In the genomic region with DNA sequence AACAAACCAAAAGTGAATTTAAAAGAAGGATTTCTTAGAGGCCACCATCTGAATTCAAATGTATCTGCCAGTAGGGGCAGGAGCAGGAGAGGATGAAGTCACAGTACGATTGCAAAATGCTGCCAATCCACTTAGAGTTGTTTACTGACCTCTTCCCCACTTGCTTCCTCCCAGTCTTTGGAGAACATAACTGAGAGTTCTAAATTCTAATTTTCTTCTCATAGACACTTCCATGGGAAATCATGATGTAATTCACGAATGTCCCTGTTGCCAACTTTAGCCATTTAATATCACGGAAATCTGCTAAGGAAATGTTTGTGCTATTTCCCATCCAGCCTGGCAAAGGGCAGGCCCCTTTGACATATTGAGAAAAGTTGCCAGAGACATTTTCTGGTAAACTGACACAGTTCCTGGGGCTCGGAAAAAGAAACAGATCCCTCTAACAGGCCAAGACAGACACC, we compare ENCODE assay signal across 8 cellular contexts. TPM values are rescaled to one million over a fixed set of nuclear protein-coding genes. Genes with fewer than 3 reads are reported as not detected.
DNase-seq lines count a peak whose midpoint lies in the region; ATAC-seq and TF ChIP-seq lines count a peak whose summit lies in the region.

No MANE protein-coding gene starts in this region.

- H3K27ac Mint-ChIP-seq in naive thymus-derived CD8-positive, alpha-beta T cell, result no peak overlapping the region

- TF ChIP-seq CTCF in heart left ventricle (IDR thresholded peaks at IDR 0.05), result peak in 7 of 12 donors; percentile 12 to 52 (median 34)

- H3K36me3 ChIP-seq in GM23248 (ENCODE audit: low read depth) (no peaks in the 10 kb centered on the region), heart left ventricle (no peaks in the 10 kb centered on the region)

- H3F3A ChIP-seq in GM23248 (ENCODE audit: insufficient read depth), result 0 out of 2 replicates have a peak, but pooled peaks cover 5% of the 10 kb centered on the region

- H3K9me3 Mint-ChIP-seq in naive thymus-derived CD8-positive, alpha-beta T cell, result peaks cover 0 to 4% (median 0%) of the 10 kb centered on the region in 9 donors

- in situ Hi-C loops in GM23248 (cut with MboI), result no loop called here

- TF ChIP-seq POLR2A in heart left ventricle (IDR thresholded peaks at IDR 0.05), result no peak

- intact Hi-C loops in heart left ventricle (cut with DNase I), result no loop called here

- H3K36me3 Mint-ChIP-seq in naive thymus-derived CD8-positive, alpha-beta T cell, result no peaks in the 10 kb centered on the region

- POLR2A ChIA-PET in naive thymus-derived CD8-positive, alpha-beta T cell (lab: Charles Lee), result no interaction called here

- H3K27me3 Mint-ChIP-seq in naive thymus-derived CD8-positive, alpha-beta T cell, result peaks cover 0 to 3% (median 0%) of the 10 kb centered on the region in 5 donors

- no peaks in the 10 kb centered on the region for H3K4me1 ChIP-seq in GM23248 (ENCODE audit: insufficient read depth)
- peaks cover 0 to 39% (median 14%) of the 10 kb centered on the region in 12 donors for H3K4me1 ChIP-seq in heart left ventricle

- H4K20me1 ChIP-seq in GM23248 (ENCODE audit: insufficient read depth), result no peaks in the 10 kb centered on the region

- peak; percentile 71 for DNase-seq in GM23248
- peak; percentile 83 for DNase-seq in SKM-1 treated with dmso at 0.1 percent for 144 hours (lab: John Stamatoyannopoulos, UW; ENCODE audit: unreplicated experiment)
- DNase-seq in heart left ventricle, result peak in 4 of 5 donors; percentile 25 to 37 (median 32)
- peak; percentile 72 for DNase-seq in skeletal muscle cell (ENCODE audit: low read depth)
- no peak for DNase-seq in naive thymus-derived CD8-positive, alpha-beta T cell
- DNase-seq in activated naive CD4-positive, alpha-beta T cell (lab: John Stamatoyannopoulos, UW), result no peak

- H3K9me3 ChIP-seq in GM23248 (ENCODE audit: low read depth), result no peaks in the 10 kb centered on the region
- H3K9me3 ChIP-seq in heart left ventricle, result peaks cover 0 to 7% (median 0%) of the 10 kb centered on the region in 12 donors

- H3K9me2 ChIP-seq in GM23248 (ENCODE audit: insufficient read depth), result no peaks in the 10 kb centered on the region

- no peaks in the 10 kb centered on the region for H3K79me2 ChIP-seq in GM23248 (ENCODE audit: insufficient read depth)

- peaks cover 0 to 14% (median 0%) of the 10 kb centered on the region in 4 donors for H3K4me1 Mint-ChIP-seq in naive thymus-derived CD8-positive, alpha-beta T cell

- ATAC-seq in heart left ventricle, result peak; percentile 87 to 96 (median 92)
- ATAC-seq in GM19395 (IDR thresholded peaks at IDR 0.05; ENCODE audit: unreplicated experiment), result no peak
- ATAC-seq in naive thymus-derived CD8-positive, alpha-beta T cell, result no peak
- ATAC-seq in GM21723 (IDR thresholded peaks at IDR 0.05; ENCODE audit: unreplicated experiment), result no peak

- 9 to 14% methylated on average over 4 of the region's 4 CpGs for WGBS in GM23248 (ENCODE audit: low coverage in 1 of 2, low lambda C conversion rate in 2 of 2, missing lambda C conversion rate in 2 of 2), 2 experiments
- WGBS in heart left ventricle, 4 donors, result 14 to 40% (median 28%) methylated on average over 4 of the region's 4 CpGs

- H2AFZ ChIP-seq in GM23248, result peak overlapping the region; percentile 62

- no peak overlapping the region for H3K4me3 Mint-ChIP-seq in naive thymus-derived CD8-positive, alpha-beta T cell

- H3K27ac ChIP-seq in GM23248, result no peak overlapping the region
- peak overlapping the region; percentile 7 to 75 (median 58) for H3K27ac ChIP-seq in heart left ventricle

- H3K4me2 ChIP-seq in GM23248 (ENCODE audit: unreplicated experiment), result no peak overlapping the region

- no peaks in the 10 kb centered on the region for H3K27me3 ChIP-seq in GM23248 (replicated peaks; ENCODE audit: insufficient read depth)
- H3K27me3 ChIP-seq in heart left ventricle, result no peaks in the 10 kb centered on the region

- H3K4me3 ChIP-seq in GM23248 (no peak overlapping the region), heart left ventricle (no peak overlapping the region), skeletal muscle cell (ENCODE audit: low read depth, low read length) (no peak overlapping the region)

- H3K9ac ChIP-seq in GM23248, result no peak overlapping the region

RNA-seq across cellular contexts. Expression of a gene that starts 33.6 kb away (rescaled TPM):
- total RNA-seq in GM23248 (2014; rRNA removed; shearing (Covaris generic)), result 12.6 and 15.3 TPM in 2 replicates
- 4.7 and 5.1 TPM in 2 replicates for polyA plus RNA-seq in GM23248 (2016; fragmentation: Nextera tagmentation; extraction: Ambion mirVana)
- 10 to 100 TPM in 3 of 9 donors, 1 to 10 TPM in 6; 6.1 to 16.8 (median 8.7) TPM for total RNA-seq in heart left ventricle
- 1 to 10 TPM; 3.1 to 5.4 TPM for polyA plus RNA-seq in heart left ventricle
- total RNA-seq in naive thymus-derived CD8-positive, alpha-beta T cell, result 1 to 10 TPM; 2.0 to 2.1 TPM
- under 1 TPM in 2 of 3 donors, not detected in 1; 0.44 to 0.51 TPM for polyA plus RNA-seq in naive thymus-derived CD8-positive, alpha-beta T cell

Comparison
In these comparisons a context has a peak if more than half of its experiments do, and no peak if none do; other contexts are left out.
1. DNase-seq: peak in GM23248 (single experiment), SKM-1 treated with dmso at 0.1 percent for 144 hours (single experiment), heart left ventricle (4 of 5) and skeletal muscle cell (single experiment); none in naive thymus-derived CD8-positive, alpha-beta T cell (0 of 10) and activated naive CD4-positive, alpha-beta T cell (0 of 4).
2. ATAC-seq: peak in heart left ventricle (4 of 4); none in GM19395 (single experiment), naive thymus-derived CD8-positive, alpha-beta T cell (0 of 2) and GM21723 (single experiment).